In genomic region chr9:94851467-94851866, GRCh38 we compare ENCODE assay signal across 14 cellular contexts.
DNase-seq lines count a peak whose midpoint lies in the region; ATAC-seq and TF ChIP-seq lines count a peak whose summit lies in the region.
"Had no signal": no experiment of that assay in that cellular context is flagged by ENCODE, and none has a peak within 500 bp of the region (broad histone marks: within the 10 kb centered on the region; RNA-seq: fewer than 3 reads in every experiment).

No MANE protein-coding gene starts in this region.

- POLR2A ChIA-PET in A673 (lab: Charles Lee; ENCODE audit: low non-redundant PET): no interaction called here

- CTCF ChIA-PET in A673 (lab: Charles Lee): no interaction called here

- BruUV-seq in A673 (replicated peaks; lab: Mats Ljungman, UMichigan): no TSS peak

- intact Hi-C loops in esophagus squamous epithelium (cut with DNase I) (no loop called here), A673 (cut with micrococcal nuclease; ENCODE audit: unreplicated experiment) (no loop called here)

- H3K79me1 ChIP-seq in mesendoderm (ENCODE audit: low read length): peaks cover 2% of the 10 kb centered on the region

- no peaks in the 10 kb centered on the region for H3K27me3 Mint-ChIP-seq in stimulated activated naive CD8-positive, alpha-beta T cell treated with anti-CD3 and anti-CD28 coated beads, Interleukin-15, amount 100 ng/mL, for 72 hours
- H3K27me3 Mint-ChIP-seq: CD4-positive, alpha-beta memory T cell; IgD-negative memory B cell had no signal

- no peak overlapping the region for H3K4ac ChIP-seq in mesendoderm (ENCODE audit: low read depth, low read length)

- H3K4me1 ChIP-seq in esophagus squamous epithelium (peaks cover 0 to 41% (median 20%) of the 10 kb centered on the region in 3 donors), mesendoderm (ENCODE audit: control insufficient read depth, low read depth, low read length) (no peaks in the 10 kb centered on the region), A673 (ENCODE audit: insufficient read depth, low read length, poor library complexity, severe bottlenecking) (peaks cover 11% of the 10 kb centered on the region)

- no peak overlapping the region for H2BK120ac ChIP-seq in mesendoderm (ENCODE audit: low read depth, low read length)

- H3K56ac ChIP-seq in mesendoderm (ENCODE audit: low read length): no peak overlapping the region

- no peak for ATAC-seq in GM19397 (IDR thresholded peaks at IDR 0.05; ENCODE audit: unreplicated experiment)
- ATAC-seq in stimulated activated naive CD8-positive, alpha-beta T cell treated with anti-CD3 and anti-CD28 coated beads, Interleukin-15, amount 100 ng/mL, for 72 hours: no peak
- ATAC-seq: HepG2 had no signal

- no peak overlapping the region for H2AK5ac ChIP-seq in mesendoderm (ENCODE audit: low read length)

- TF ChIP-seq POLR2A in esophagus squamous epithelium (IDR thresholded peaks at IDR 0.05): no peak

- DNase-seq in epithelial cell of esophagus (ENCODE audit: low read depth): peak; percentile 28
- no peak for DNase-seq in esophagus squamous epithelium (lab: John Stamatoyannopoulos, UW)
- no peak for DNase-seq in mesendoderm
- DNase-seq in A673 (ENCODE audit: low spot score): no peak
- DNase-seq in stimulated activated naive CD8-positive, alpha-beta T cell treated with anti-CD3 and anti-CD28 coated beads, Interleukin-15, amount 100 ng/mL, for 72 hours: no peak
- DNase-seq: CD4-positive, alpha-beta memory T cell; DMS79 treated with DMSO at 0.1 percent for 48 hours; GF-D8; H9 had no signal

- TF ChIP-seq CTCF in epithelial cell of esophagus (IDR thresholded peaks at IDR 0.05; ENCODE audit: insufficient read depth, low read depth, low read length, missing control alignments): no peak
- TF ChIP-seq CTCF in esophagus squamous epithelium (IDR thresholded peaks at IDR 0.05): no peak
- TF ChIP-seq CTCF in A673 (conservative IDR thresholded peaks at IDR 0.05; ENCODE audit: low read depth, low read length): no peak

- no peak overlapping the region for H4K5ac ChIP-seq in mesendoderm (ENCODE audit: low read length)

- H2BK5ac ChIP-seq in mesendoderm (ENCODE audit: low read length): no peak overlapping the region

- no peak overlapping the region for H2BK15ac ChIP-seq in mesendoderm (replicated peaks; ENCODE audit: low read depth)

- no peak overlapping the region for H3K18ac ChIP-seq in mesendoderm (ENCODE audit: low read length)

- peaks cover 22% of the 10 kb centered on the region for H3K4me1 Mint-ChIP-seq in stimulated activated naive CD8-positive, alpha-beta T cell treated with anti-CD3 and anti-CD28 coated beads, Interleukin-15, amount 100 ng/mL, for 72 hours
- H3K4me1 Mint-ChIP-seq: CD14-positive monocyte, IgD-negative memory B cell had no signal

- H3K4me2 ChIP-seq in mesendoderm (ENCODE audit: low read length): no peak overlapping the region
- H3K4me2 ChIP-seq: BLaER1 had no signal

- H3K27ac ChIP-seq in esophagus squamous epithelium: peak overlapping the region in 3 of 4 donors; percentile 47 to 65 (median 58)
- no peak overlapping the region for H3K27ac ChIP-seq in mesendoderm (ENCODE audit: low read depth, low read length)
- no peak overlapping the region for H3K27ac ChIP-seq in A673 (ENCODE audit: low read depth, low read length, poor library complexity, severe bottlenecking)
- H3K27ac ChIP-seq: BLaER1 had no signal

- H3K4me3 ChIP-seq in epithelial cell of esophagus (ENCODE audit: low read length): no peak overlapping the region
- no peak overlapping the region for H3K4me3 ChIP-seq in esophagus squamous epithelium
- no peak overlapping the region for H3K4me3 ChIP-seq in mesendoderm (ENCODE audit: low read length)
- H3K4me3 ChIP-seq in A673 (ENCODE audit: low read depth, low read length, poor library complexity, severe bottlenecking): no peak overlapping the region
- H3K4me3 ChIP-seq: BLaER1 had no signal

- H3K27ac Mint-ChIP-seq in stimulated activated naive CD8-positive, alpha-beta T cell treated with anti-CD3 and anti-CD28 coated beads, Interleukin-15, amount 100 ng/mL, for 72 hours: no peak overlapping the region
- H3K27ac Mint-ChIP-seq: CD14-positive monocyte, H9 had no signal

- no peaks in the 10 kb centered on the region for H3K9me3 Mint-ChIP-seq in stimulated activated naive CD8-positive, alpha-beta T cell treated with anti-CD3 and anti-CD28 coated beads, Interleukin-15, amount 100 ng/mL, for 72 hours
- H3K9me3 Mint-ChIP-seq: CD14-positive monocyte; CD4-positive, alpha-beta memory T cell; H9; IgD-negative memory B cell had no signal

- peak overlapping the region; percentile 66 for H3K23ac ChIP-seq in mesendoderm (ENCODE audit: low read length)

- H3K9me3 ChIP-seq in esophagus squamous epithelium (no peaks in the 10 kb centered on the region), A673 (ENCODE audit: low read depth, low read length, poor library complexity, severe bottlenecking) (no peaks in the 10 kb centered on the region)
- H3K9me3 ChIP-seq: BLaER1 had no signal

- H3K27me3 ChIP-seq in esophagus squamous epithelium (no peaks in the 10 kb centered on the region), mesendoderm (ENCODE audit: insufficient read depth, low read length, poor library complexity) (no peaks in the 10 kb centered on the region), A673 (replicated peaks; ENCODE audit: insufficient read depth, low read depth, low read length, poor library complexity) (no peaks in the 10 kb centered on the region)
- H3K27me3 ChIP-seq: BLaER1 had no signal

- no peaks in the 10 kb centered on the region for H3K79me2 ChIP-seq in mesendoderm (ENCODE audit: control insufficient read depth, insufficient read depth, low read length)

- no peak overlapping the region for H3K4me3 Mint-ChIP-seq in stimulated activated naive CD8-positive, alpha-beta T cell treated with anti-CD3 and anti-CD28 coated beads, Interleukin-15, amount 100 ng/mL, for 72 hours
- H3K4me3 Mint-ChIP-seq: CD14-positive monocyte; CD4-positive, alpha-beta memory T cell; H9; IgD-negative memory B cell had no signal

- H4K8ac ChIP-seq in mesendoderm (ENCODE audit: low read depth, low read length): no peak overlapping the region

- WGBS in esophagus squamous epithelium, 2 donors: 43 to 59% methylated on average over 4 of the region's 4 CpGs
- no CpG with 5 or more reads among the region's 4 CpGs for WGBS in mesendoderm (ENCODE audit: extremely low coverage, insufficient coverage, low lambda C conversion rate)

- H3K36me3 ChIP-seq in esophagus squamous epithelium (no peaks in the 10 kb centered on the region), mesendoderm (ENCODE audit: control insufficient read depth, insufficient read depth, low read length) (no peaks in the 10 kb centered on the region), A673 (ENCODE audit: insufficient read depth, low read length, poor library complexity, severe bottlenecking) (no peaks in the 10 kb centered on the region)

- no peak overlapping the region for H3K9ac ChIP-seq in mesendoderm (ENCODE audit: low read length)
- H3K9ac ChIP-seq: BLaER1 had no signal

Comparison
In these comparisons a context has a peak if more than half of its experiments do, and no peak if none do; other contexts are left out.
1. H3K27ac ChIP-seq: peak in esophagus squamous epithelium (3 of 4); none in mesendoderm (single experiment) and A673 (single experiment).